In the genomic region with DNA sequence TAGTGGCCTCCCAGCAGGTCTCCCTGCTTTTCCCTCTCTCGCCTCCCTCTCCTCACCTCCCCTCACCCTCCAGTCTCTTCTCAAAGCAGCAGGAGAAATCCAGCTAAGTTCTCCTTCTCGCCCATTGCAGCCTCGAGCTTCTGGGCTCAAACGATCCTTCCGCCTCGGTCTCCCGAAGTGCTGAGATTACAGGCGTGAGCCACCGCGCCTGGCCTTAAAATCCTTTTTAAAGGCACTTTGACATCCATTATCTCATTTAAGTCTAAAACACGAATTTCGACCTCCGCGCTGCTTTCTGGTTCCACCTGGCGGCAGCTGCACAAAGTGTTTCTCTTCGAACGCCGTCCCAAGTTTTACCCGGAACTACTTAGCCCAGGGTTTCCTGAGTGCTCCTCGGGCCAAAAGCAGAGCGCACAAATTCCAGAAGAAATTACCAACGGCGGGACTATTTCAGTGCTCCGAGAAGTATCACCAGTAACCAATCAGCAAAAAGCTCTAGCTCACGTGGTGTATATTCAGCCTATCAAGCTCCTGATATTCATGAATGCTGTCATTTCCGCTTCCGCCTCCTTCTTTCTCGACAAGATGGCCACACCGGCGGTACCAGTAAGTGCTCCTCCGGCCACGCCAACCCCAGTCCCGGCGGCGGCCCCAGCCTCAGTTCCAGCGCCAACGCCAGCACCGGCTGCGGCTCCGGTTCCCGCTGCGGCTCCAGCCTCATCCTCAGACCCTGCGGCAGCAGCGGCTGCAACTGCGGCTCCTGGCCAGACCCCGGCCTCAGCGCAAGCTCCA, we compare ENCODE assay signal across 8 cellular contexts. TPM values are rescaled to one million over a fixed set of nuclear protein-coding genes. Genes with fewer than 3 reads are reported as not detected.
DNase-seq lines count a peak whose midpoint lies in the region; ATAC-seq and TF ChIP-seq lines count a peak whose summit lies in the region.

A gene with protein sequence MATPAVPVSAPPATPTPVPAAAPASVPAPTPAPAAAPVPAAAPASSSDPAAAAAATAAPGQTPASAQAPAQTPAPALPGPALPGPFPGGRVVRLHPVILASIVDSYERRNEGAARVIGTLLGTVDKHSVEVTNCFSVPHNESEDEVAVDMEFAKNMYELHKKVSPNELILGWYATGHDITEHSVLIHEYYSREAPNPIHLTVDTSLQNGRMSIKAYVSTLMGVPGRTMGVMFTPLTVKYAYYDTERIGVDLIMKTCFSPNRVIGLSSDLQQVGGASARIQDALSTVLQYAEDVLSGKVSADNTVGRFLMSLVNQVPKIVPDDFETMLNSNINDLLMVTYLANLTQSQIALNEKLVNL (plus strand): TSS at position 570 of the 792 bp plus-strand sequence. CDS start 16 bp downstream, at position 586.

- peak; percentile 94 for ATAC-seq in GM21381 (IDR thresholded peaks at IDR 0.05; ENCODE audit: unreplicated experiment)

- peak; percentile 77 to 78 for TF ChIP-seq CTCF in Caco-2 (IDR thresholded peaks at IDR 0.05; ENCODE audit: insufficient read depth in 1 of 2, low read depth in 1 of 2, low read length in 1 of 2, severe bottlenecking in 1 of 2, unreplicated experiment in 1 of 2)

- H3K27me3 ChIP-seq in Caco-2 (replicated peaks; ENCODE audit: control insufficient read depth, insufficient read depth, low read length), result no peaks in the 10 kb centered on the region
- no peaks in the 10 kb centered on the region for H3K27me3 ChIP-seq in endocrine pancreas (ENCODE audit: control insufficient read depth, insufficient read depth, low read length)
- H3K27me3 ChIP-seq in mesenchymal stem cell (ENCODE audit: control insufficient read depth in 1 of 2, insufficient read depth in 1 of 2, low read length in 2 of 2), result no peaks in the 10 kb centered on the region

- H3K27me3 Mint-ChIP-seq in Caco-2 (ENCODE audit: insufficient read depth, unreplicated experiment), result no peaks in the 10 kb centered on the region

- 3% methylated on average over 38 of the region's 47 CpGs for WGBS in mesenchymal stem cell

- no peak within 1 kb of the TSS for H2BK5ac ChIP-seq in mesenchymal stem cell (ENCODE audit: low read depth, low read length, poor library complexity, severe bottlenecking)

- peak within 1 kb of the TSS; percentile 75 for H2AFZ ChIP-seq in mesenchymal stem cell (ENCODE audit: low read depth, low read length)

- peak within 1 kb of the TSS; percentile 87 for H3K4me2 ChIP-seq in mesenchymal stem cell (ENCODE audit: low read length, poor library complexity, severe bottlenecking)

- H4K91ac ChIP-seq in mesenchymal stem cell (ENCODE audit: low read length), result peak within 1 kb of the TSS; percentile 78

- peak within 1 kb of the TSS; percentile 46 to 75 for H3K18ac ChIP-seq in mesenchymal stem cell (ENCODE audit: low read depth in 1 of 2, low read length in 2 of 2)

- peak within 1 kb of the TSS in 1 of 2 experiments; percentile 77 for H3K14ac ChIP-seq in mesenchymal stem cell (ENCODE audit: low read length in 2 of 2)

- H3K4me1 ChIP-seq in Caco-2, result peaks cover 10% of the 10 kb centered on the region
- peaks cover 21% of the 10 kb centered on the region for H3K4me1 ChIP-seq in endocrine pancreas (ENCODE audit: control insufficient read depth, insufficient read depth, low read length)
- peaks cover 4% of the 10 kb centered on the region for H3K4me1 ChIP-seq in mesenchymal stem cell (ENCODE audit: control insufficient read depth, insufficient read depth, low read depth, low read length)

- H3K27ac ChIP-seq in mesenchymal stem cell (ENCODE audit: low read length, poor library complexity, severe bottlenecking), result peak within 1 kb of the TSS; percentile 69

- peak within 1 kb of the TSS in 1 of 2 experiments; percentile 45 for H2BK12ac ChIP-seq in mesenchymal stem cell (ENCODE audit: low read length in 2 of 2)

- H3K9ac ChIP-seq in endocrine pancreas (ENCODE audit: control insufficient read depth, insufficient read depth, low read length) (peak within 1 kb of the TSS; percentile 85), mesenchymal stem cell (ENCODE audit: low read length) (peak within 1 kb of the TSS; percentile 95)

- H2BK15ac ChIP-seq in mesenchymal stem cell (ENCODE audit: low read depth, poor library complexity, severe bottlenecking), result no peak within 1 kb of the TSS

- H3K4me3 Mint-ChIP-seq in Caco-2 (ENCODE audit: unreplicated experiment), result peak within 1 kb of the TSS; percentile 95

- CTCF ChIA-PET in Caco-2 (lab: Charles Lee), result interaction anchor here (0.7 to 2.0 kb wide), 13 partner anchors 9 to 889 kb away, joined by 3 to 47 read pairs (median 9); no protein-coding TSS in a partner anchor

- DNase-seq in Caco-2 (peak; percentile 94 to 96), HUDEP-2 (lab: John Stamatoyannopoulos, UW; ENCODE audit: unreplicated experiment in 76 of 76) (peak in 75 of 76 experiments; percentile 21 to 99 (median 90)), NOMO-1 treated with dmso at 0.1 percent for 144 hours (lab: John Stamatoyannopoulos, UW; ENCODE audit: unreplicated experiment) (peak; percentile 96), mesenchymal stem cell (peak; percentile 100)
- peak; percentile 43 to 70 (median 57) for DNase-seq in activated CD8-positive, alpha-beta memory T cell treated with anti-CD3 and anti-CD28 coated beads for 48 hours (ENCODE audit: low read depth in 2 of 3, low spot score in 2 of 3)
- peak; percentile 73 for DNase-seq in stimulated activated CD8-positive, alpha-beta memory T cell treated with anti-CD3 and anti-CD28 coated beads, Interleukin-12 subunit alpha, Interleukin-12 subunit beta, amount 100 ng/mL, for 4 hours (ENCODE audit: low read depth)

- H3K23ac ChIP-seq in mesenchymal stem cell (ENCODE audit: low read length in 2 of 2), result no peak within 1 kb of the TSS

- peaks cover 43% of the 10 kb centered on the region for H3K36me3 Mint-ChIP-seq in Caco-2 (ENCODE audit: insufficient read depth, unreplicated experiment)

- H3K9me3 Mint-ChIP-seq in Caco-2 (ENCODE audit: unreplicated experiment), result no peaks in the 10 kb centered on the region

- POLR2A ChIA-PET in Caco-2 (lab: Charles Lee), result interaction anchor here (0.6 to 1.6 kb wide), 9 partner anchors 58 to 235 kb away, joined by 3 to 17 read pairs (median 4); no protein-coding TSS in a partner anchor

- BruUV-seq in Caco-2 (replicated peaks; lab: Mats Ljungman, UMichigan), result no TSS peak

- H3K9me3 ChIP-seq in Caco-2 (no peaks in the 10 kb centered on the region), endocrine pancreas (ENCODE audit: control insufficient read depth, low read length) (no peaks in the 10 kb centered on the region), mesenchymal stem cell (ENCODE audit: control insufficient read depth, low read length) (no peaks in the 10 kb centered on the region)

- peak within 1 kb of the TSS; percentile 94 for H3K27ac Mint-ChIP-seq in Caco-2 (ENCODE audit: unreplicated experiment)

- peaks cover 11% of the 10 kb centered on the region for H3K4me1 Mint-ChIP-seq in Caco-2 (ENCODE audit: low read depth, unreplicated experiment)

- peak within 1 kb of the TSS; percentile 96 for H4K8ac ChIP-seq in mesenchymal stem cell (ENCODE audit: low read length)

- H3K36me3 ChIP-seq in Caco-2 (ENCODE audit: control insufficient read depth, insufficient read depth, low read length) (no peaks in the 10 kb centered on the region), endocrine pancreas (ENCODE audit: control insufficient read depth, insufficient read depth, low read length) (no peaks in the 10 kb centered on the region), mesenchymal stem cell (ENCODE audit: control insufficient read depth in 1 of 2, insufficient read depth in 2 of 2, low read depth in 1 of 2, low read length in 2 of 2) (peaks cover 3 to 26% of the 10 kb centered on the region in 2 experiments)

- peaks cover 7% of the 10 kb centered on the region for H3K79me1 ChIP-seq in mesenchymal stem cell (replicated peaks; ENCODE audit: low read length, poor library complexity, severe bottlenecking)

- H2AK5ac ChIP-seq in mesenchymal stem cell (ENCODE audit: low read length, severe bottlenecking), result no peak within 1 kb of the TSS

- H3K4me3 ChIP-seq in Caco-2 (ENCODE audit: low read depth, low read length), result peak within 1 kb of the TSS; percentile 70
- peak within 1 kb of the TSS; percentile 100 for H3K4me3 ChIP-seq in endocrine pancreas (ENCODE audit: control insufficient read depth, insufficient read depth, low read length)
- peak within 1 kb of the TSS; percentile 84 to 94 for H3K4me3 ChIP-seq in mesenchymal stem cell (ENCODE audit: insufficient read depth in 1 of 2, low read depth in 1 of 2, low read length in 2 of 2)

- intact Hi-C loops in Caco-2 (cut with micrococcal nuclease; ENCODE audit: unreplicated experiment), result loop anchor here (1.0 to 5.0 kb wide), 4 partner anchors 82 to 890 kb away; no protein-coding TSS in a partner anchor

- H2BK120ac ChIP-seq in mesenchymal stem cell (ENCODE audit: low read depth, low read length), result no peak within 1 kb of the TSS

- H3K4ac ChIP-seq in mesenchymal stem cell (ENCODE audit: low read depth in 1 of 2, low read length in 2 of 2), result peak within 1 kb of the TSS; percentile 19 to 77

RNA-seq across cellular contexts. Expression of the gene that starts here (rescaled TPM):
- total RNA-seq in Caco-2 (2022), result 289 and 315 TPM in 2 replicates
- 570 TPM for polyA plus RNA-seq in mesenchymal stem cell (2013, experiment 1 of 2)
- 566 TPM for polyA plus RNA-seq in mesenchymal stem cell (2013, experiment 2 of 2)

Comparison
In these comparisons a context has a peak if more than half of its experiments do, and no peak if none do; other contexts are left out.
1. Peak in every context shown above with its lines: DNase-seq, ATAC-seq, H3K4me3 ChIP-seq and H3K27ac ChIP-seq.